ENCODE assay signal across 8 cellular contexts in the genomic region with DNA sequence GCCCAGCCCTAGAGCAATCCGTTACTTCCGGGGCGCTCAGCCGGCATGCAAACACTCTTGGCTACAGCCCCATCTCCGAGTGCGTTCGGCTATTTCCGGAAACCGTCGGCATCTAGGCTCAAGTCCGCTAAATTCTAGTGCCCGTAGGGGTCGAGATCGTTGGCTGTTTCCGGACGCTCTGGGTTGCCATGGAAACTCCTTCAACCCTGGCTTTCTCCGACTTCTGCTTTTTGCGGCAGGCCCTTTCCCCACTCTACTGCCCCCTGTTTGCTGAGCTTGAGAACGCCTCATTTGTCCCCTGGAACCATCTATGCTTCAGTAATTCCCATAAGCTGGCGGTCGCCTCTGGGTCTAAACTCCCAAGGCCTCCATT. TPM values are rescaled to one million over a fixed set of nuclear protein-coding genes. Genes with fewer than 3 reads are reported as not detected.
DNase-seq lines count a peak whose midpoint lies in the region; ATAC-seq, FAIRE-seq and TF ChIP-seq lines count a peak whose summit lies in the region.

No MANE protein-coding gene starts in this region.

- DNase-seq in AML-193 (lab: John Stamatoyannopoulos, UW) = peak; percentile 99
- DNase-seq in NCI-H345 treated with DMSO at 0.1 percent for 48 hours (lab: John Stamatoyannopoulos, UW; ENCODE audit: unreplicated experiment) = peak; percentile 68
- DNase-seq in cerebellar cortex (ENCODE audit: low spot score) = peak; percentile 96
- peak; percentile 85 for DNase-seq in keratinocyte (ENCODE audit: low read depth, low spot score)
- peak; percentile 91 to 95 for DNase-seq in stimulated activated CD4-positive, alpha-beta T cell treated with anti-CD3 and anti-CD28 coated beads, Interleukin-15, amount 100 ng/mL, for 1 hour (ENCODE audit: low read depth in 1 of 2, low spot score in 1 of 2)

- H3K9me1 ChIP-seq in keratinocyte (ENCODE audit: control insufficient read depth, extremely low read depth, insufficient read depth, low read length) = no peaks in the 10 kb centered on the region

- H3K9ac ChIP-seq in keratinocyte (ENCODE audit: control insufficient read depth, extremely low read depth, insufficient read depth, low read length) = peak overlapping the region; percentile 96

- H4K20me1 ChIP-seq in keratinocyte (ENCODE audit: control insufficient read depth, extremely low read depth, insufficient read depth, low read length) = no peaks in the 10 kb centered on the region

- no peaks in the 10 kb centered on the region for H3K9me3 ChIP-seq in keratinocyte (ENCODE audit: control insufficient read depth, low read depth, low read length)

- dilution Hi-C loops in keratinocyte (cut with MboI; ENCODE audit: extremely low pct_ligation_motif_present, low sequenced_read_pairs) = no loop called here

- no peaks in the 10 kb centered on the region for H3K27me3 ChIP-seq in keratinocyte (ENCODE audit: control insufficient read depth, extremely low read depth, insufficient read depth, low read length)

- peak; percentile 83 for FAIRE-seq in keratinocyte (lab: Jason Lieb, UNC)

- H3K27ac ChIP-seq in keratinocyte (ENCODE audit: control insufficient read depth, insufficient read depth, low read length) = peak overlapping the region; percentile 96

- peak overlapping the region; percentile 61 to 85 (median 79) for H3K4me3 ChIP-seq in keratinocyte (ENCODE audit: control insufficient read depth in 2 of 3, extremely low read depth in 1 of 3, insufficient read depth in 2 of 3, low read depth in 1 of 3, low read length in 3 of 3)

- peaks cover 23% of the 10 kb centered on the region for H3K4me1 ChIP-seq in keratinocyte (ENCODE audit: control insufficient read depth, extremely low read depth, insufficient read depth, low read length)

- TF ChIP-seq CTCF in keratinocyte (optimal IDR thresholded peaks at IDR 0.05 in 1 of 3, IDR thresholded peaks at IDR 0.05 in 1 of 3, conservative IDR thresholded peaks at IDR 0.05 in 1 of 3; ENCODE audit: extremely low read depth in 1 of 3, insufficient read depth in 2 of 3, low read length in 3 of 3) = peak; percentile 37 to 75 (median 66)

- peak overlapping the region; percentile 94 for H2AFZ ChIP-seq in keratinocyte (ENCODE audit: control insufficient read depth, low read length)

- peak overlapping the region; percentile 93 for H3K4me2 ChIP-seq in keratinocyte (ENCODE audit: control insufficient read depth, extremely low read depth, insufficient read depth, low read depth, low read length)

- H3K36me3 ChIP-seq in keratinocyte (ENCODE audit: control insufficient read depth in 2 of 2, extremely low read depth in 1 of 2, insufficient read depth in 2 of 2, low read length in 2 of 2) = peaks cover 2 to 4% of the 10 kb centered on the region in 2 experiments

- H3K79me2 ChIP-seq in keratinocyte (ENCODE audit: control insufficient read depth, insufficient read depth, low read length) = peaks cover 17% of the 10 kb centered on the region

- ATAC-seq in GM19025 (IDR thresholded peaks at IDR 0.05; ENCODE audit: low read depth, unreplicated experiment) (peak; percentile 48), HG03280 (IDR thresholded peaks at IDR 0.05; ENCODE audit: unreplicated experiment) (peak; percentile 59)
- ATAC-seq in activated CD4-positive, CD25-positive, alpha-beta regulatory T cell treated with anti-CD3 and anti-CD28 coated beads, Interleukin-2, amount 50 U/mL, for 24 hours = peak; percentile 71 to 76

RNA-seq across cellular contexts. Expression of a gene that starts 0.5 kb away (rescaled TPM):
- polyA plus RNA-seq in keratinocyte = 12.4 to 19.6 TPM (median 13.9 TPM) in 3 replicates
- polyA plus RNA-seq in keratinocyte (2011; ENCODE audit: low read depth) = 17.3 TPM
- 14.3 and 24.9 TPM in 2 replicates for polyA plus RNA-seq in keratinocyte (2011; cell fraction: cytosol; rRNA removed)
- 20.3 and 26.5 TPM in 2 replicates for polyA plus RNA-seq in keratinocyte (2011; cell fraction: nucleus; rRNA removed)
- polyA plus RNA-seq in keratinocyte (2012; ENCODE audit: low replicate concordance) = 10.5 and 37.4 TPM in 2 replicates
- polyA minus RNA-seq in keratinocyte = 16.5 to 28.9 TPM (median 25.3 TPM) in 3 replicates
- 30.9 TPM for polyA minus RNA-seq in keratinocyte (2011; cell fraction: cytosol; rRNA and poly(A)+ RNA removed)
- 17.0 and 22.8 TPM in 2 replicates for polyA minus RNA-seq in keratinocyte (2011; cell fraction: nucleus; rRNA and poly(A)+ RNA removed)

RNA-seq across cellular contexts. Expression of a gene that starts 21.2 kb away (rescaled TPM):
- 28.1 to 72.7 TPM (median 31.3 TPM) in 3 replicates for polyA plus RNA-seq in keratinocyte
- 1.4 TPM for polyA plus RNA-seq in keratinocyte (2011; ENCODE audit: low read depth)
- polyA plus RNA-seq in keratinocyte (2011; cell fraction: cytosol; rRNA removed) = 35.2 and 51.3 TPM in 2 replicates
- 40.5 and 44.3 TPM in 2 replicates for polyA plus RNA-seq in keratinocyte (2011; cell fraction: nucleus; rRNA removed)
- 24.7 and 25.7 TPM in 2 replicates for polyA plus RNA-seq in keratinocyte (2012; ENCODE audit: low replicate concordance)
- polyA minus RNA-seq in keratinocyte = 17.7 to 74.4 TPM (median 35.2 TPM) in 3 replicates
- 50.3 TPM for polyA minus RNA-seq in keratinocyte (2011; cell fraction: cytosol; rRNA and poly(A)+ RNA removed)
- 16.6 and 30.2 TPM in 2 replicates for polyA minus RNA-seq in keratinocyte (2011; cell fraction: nucleus; rRNA and poly(A)+ RNA removed)

RNA-seq across cellular contexts. Expression of a gene that starts 40.6 kb away (rescaled TPM):
- 26.3 to 39.8 TPM (median 26.8 TPM) in 3 replicates for polyA plus RNA-seq in keratinocyte
- polyA plus RNA-seq in keratinocyte (2011; ENCODE audit: low read depth) = 1.7 TPM
- 32.5 and 45.0 TPM in 2 replicates for polyA plus RNA-seq in keratinocyte (2011; cell fraction: cytosol; rRNA removed)
- polyA plus RNA-seq in keratinocyte (2011; cell fraction: nucleus; rRNA removed) = 19.1 and 29.2 TPM in 2 replicates
- 15.8 and 27.7 TPM in 2 replicates for polyA plus RNA-seq in keratinocyte (2012; ENCODE audit: low replicate concordance)
- 22.0 to 49.3 TPM (median 47.2 TPM) in 3 replicates for polyA minus RNA-seq in keratinocyte
- polyA minus RNA-seq in keratinocyte (2011; cell fraction: cytosol; rRNA and poly(A)+ RNA removed) = 34.1 TPM
- polyA minus RNA-seq in keratinocyte (2011; cell fraction: nucleus; rRNA and poly(A)+ RNA removed) = 10.8 and 12.0 TPM in 2 replicates

RNA-seq across cellular contexts. Expression of a gene that starts 51.4 kb away (rescaled TPM):
- polyA plus RNA-seq in keratinocyte = 0.30 to 0.92 TPM (median 0.56 TPM) in 3 replicates
- 0.46 TPM for polyA plus RNA-seq in keratinocyte (2011; ENCODE audit: low read depth)
- polyA plus RNA-seq in keratinocyte (2011; cell fraction: cytosol; rRNA removed) = 0.46 and 0.86 TPM in 2 replicates
- polyA plus RNA-seq in keratinocyte (2011; cell fraction: nucleus; rRNA removed) = 0.55 and 0.56 TPM in 2 replicates
- polyA plus RNA-seq in keratinocyte (2012; ENCODE audit: low replicate concordance) = 0.62 and 1.0 TPM in 2 replicates
- 0.48 to 6.9 TPM (median 4.0 TPM) in 3 replicates for polyA minus RNA-seq in keratinocyte
- polyA minus RNA-seq in keratinocyte (2011; cell fraction: cytosol; rRNA and poly(A)+ RNA removed) = 2.1 TPM
- 0.39 and 0.42 TPM in 2 replicates for polyA minus RNA-seq in keratinocyte (2011; cell fraction: nucleus; rRNA and poly(A)+ RNA removed)

RNA-seq across cellular contexts. Expression of a gene that starts 54.9 kb away (rescaled TPM):
- 0.73 to 1.4 TPM (median 0.76 TPM) in 3 replicates for polyA plus RNA-seq in keratinocyte
- polyA plus RNA-seq in keratinocyte (2011; ENCODE audit: low read depth) = 1.8 TPM
- 0.86 and 1.5 TPM in 2 replicates for polyA plus RNA-seq in keratinocyte (2011; cell fraction: cytosol; rRNA removed)
- 3.7 and 4.3 TPM in 2 replicates for polyA plus RNA-seq in keratinocyte (2011; cell fraction: nucleus; rRNA removed)
- polyA plus RNA-seq in keratinocyte (2012; ENCODE audit: low replicate concordance) = 1.9 and 2.3 TPM in 2 replicates
- 1.6 to 7.7 TPM (median 2.5 TPM) in 3 replicates for polyA minus RNA-seq in keratinocyte
- polyA minus RNA-seq in keratinocyte (2011; cell fraction: cytosol; rRNA and poly(A)+ RNA removed) = 5.0 TPM
- 4.4 and 5.1 TPM in 2 replicates for polyA minus RNA-seq in keratinocyte (2011; cell fraction: nucleus; rRNA and poly(A)+ RNA removed)

Comparison
In these comparisons a context has a peak if more than half of its experiments do, and no peak if none do; other contexts are left out.
1. Peak in every context shown above with its lines: DNase-seq, ATAC-seq, H3K4me3 ChIP-seq and H3K27ac ChIP-seq.